In genomic region chr7:130309986-130310385, GRCh38 we compare ENCODE assay signal across 1 cellular context.
A peak's percentile ranks its signal among the peaks of the same experiment; 100 is the strongest.
TF ChIP-seq lines count a peak whose summit lies in the region.

No MANE protein-coding gene starts in this region.

TF ChIP-seq in GM12878, 131 proteins besides CTCF, POLR2A, EP300 and RAD21 (continues in another document):
- TF ChIP-seq BCL3 (IDR thresholded peaks at IDR 0.05; ENCODE audit: borderline replicate concordance, insufficient read depth, low read depth, low read length, poor library complexity, severe bottlenecking), result peak; percentile 99
- TF ChIP-seq MXI1 (IDR thresholded peaks at IDR 0.05; ENCODE audit: low read depth, low read length), result no peak
- TF ChIP-seq NFIC (IDR thresholded peaks at IDR 0.05; ENCODE audit: low read depth, low read length), result peak; percentile 80
- TF ChIP-seq GATAD2B (conservative IDR thresholded peaks at IDR 0.05; ENCODE audit: low read depth), result peak; percentile 58; the same call in 1 of the 2 replicates
- no peak for TF ChIP-seq E2F4 (IDR thresholded peaks at IDR 0.05; ENCODE audit: low read depth, low read length)
- TF ChIP-seq ZBTB33 (IDR thresholded peaks at IDR 0.05), result no peak
- 0 out of 2 replicates have a peak, but pooled peaks have one; percentile 36 for TF ChIP-seq CBFB (IDR thresholded peaks at IDR 0.05; ENCODE audit: low read depth)
- TF ChIP-seq ZBTB11 (CRISPR knock-in tag; IDR thresholded peaks at IDR 0.05), result no peak
- TF ChIP-seq YY1 (IDR thresholded peaks at IDR 0.05; ENCODE audit: low read depth, low read length), result no peak
- 0 out of 2 replicates have a peak, but pooled peaks have one; percentile 30 for TF ChIP-seq JUNB (IDR thresholded peaks at IDR 0.05)
- no peak for TF ChIP-seq IRF3 (IDR thresholded peaks at IDR 0.05)
- 0 out of 2 replicates have a peak, but pooled peaks have one; percentile 11 for TF ChIP-seq RAD51 (IDR thresholded peaks at IDR 0.05)
- 0 out of 2 replicates have a peak, but pooled peaks have one; percentile 40 for TF ChIP-seq BCL11A (IDR thresholded peaks at IDR 0.05; ENCODE audit: low read depth, low read length)
- peak; percentile 51; the same call in 1 of the 2 replicates for TF ChIP-seq PAX5 (IDR thresholded peaks at IDR 0.05; ENCODE audit: borderline replicate concordance, low read depth, low read length)
- TF ChIP-seq NBN (IDR thresholded peaks at IDR 0.05), result 0 out of 2 replicates have a peak, but pooled peaks have one; percentile 23
- TF ChIP-seq BACH1 (IDR thresholded peaks at IDR 0.05; ENCODE audit: borderline replicate concordance), result no peak
- TF ChIP-seq KAT2A (conservative IDR thresholded peaks at IDR 0.05; ENCODE audit: control insufficient read depth, low read depth, low read length), result no peak
- no peak for TF ChIP-seq FOS (IDR thresholded peaks at IDR 0.05; ENCODE audit: borderline replicate concordance, extremely low read depth, insufficient read length)
- no peak for TF ChIP-seq CEBPB (IDR thresholded peaks at IDR 0.05; ENCODE audit: borderline replicate concordance in 1 of 2, low read depth in 2 of 2, low read length in 2 of 2)
- TF ChIP-seq ATF2 (IDR thresholded peaks at IDR 0.05; ENCODE audit: low read length), result peak; percentile 92
- TF ChIP-seq NFYA (IDR thresholded peaks at IDR 0.05; ENCODE audit: borderline replicate concordance, low read depth, low read length), result no peak
- no peak for TF ChIP-seq IRF5 (IDR thresholded peaks at IDR 0.05; ENCODE audit: borderline replicate concordance)
- no peak for TF ChIP-seq SMAD1 (IDR thresholded peaks at IDR 0.05; ENCODE audit: low read depth, partially characterized antibody)
- TF ChIP-seq SMARCA5 (IDR thresholded peaks at IDR 0.05), result no peak
- TF ChIP-seq CBX3 (IDR thresholded peaks at IDR 0.05; ENCODE audit: borderline replicate concordance, low read depth), result no peak
- TF ChIP-seq POLR2AphosphoS2 (IDR thresholded peaks at IDR 0.05; ENCODE audit: low read depth, low read length), result no peak
- TF ChIP-seq E4F1 (IDR thresholded peaks at IDR 0.05; ENCODE audit: borderline replicate concordance, partially characterized antibody), result no peak
- no peak for TF ChIP-seq CHD2 (IDR thresholded peaks at IDR 0.05; ENCODE audit: borderline replicate concordance, low read depth, low read length)
- peak; percentile 66 to 78; a peak in 3 of 4 replicates for TF ChIP-seq IKZF2 (IDR thresholded peaks at IDR 0.05)
- 0 out of 2 replicates have a peak, but pooled peaks have one; percentile 37 for TF ChIP-seq CBX5 (IDR thresholded peaks at IDR 0.05; ENCODE audit: low read depth)
- TF ChIP-seq TBL1XR1 (IDR thresholded peaks at IDR 0.05; ENCODE audit: low read depth, low read length), result no peak
- TF ChIP-seq RFX5 (IDR thresholded peaks at IDR 0.05; ENCODE audit: low read depth, low read length), result no peak
- TF ChIP-seq TAF1 (IDR thresholded peaks at IDR 0.05; ENCODE audit: borderline replicate concordance, low read depth, low read length), result no peak
- TF ChIP-seq SKIL (IDR thresholded peaks at IDR 0.05; ENCODE audit: low read depth, poor library complexity, severe bottlenecking), result peak; percentile 25
- TF ChIP-seq MTA2 (IDR thresholded peaks at IDR 0.05; ENCODE audit: low read depth), result peak; percentile 80
- peak; percentile 10; the same call in 1 of the 2 replicates for TF ChIP-seq SMC3 (IDR thresholded peaks at IDR 0.05; ENCODE audit: borderline replicate concordance, low read length)
- TF ChIP-seq ATF3 (IDR thresholded peaks at IDR 0.05; ENCODE audit: borderline replicate concordance, extremely low read depth, low read depth, low read length), result no peak
- no peak for TF ChIP-seq ZNF207 (IDR thresholded peaks at IDR 0.05; ENCODE audit: borderline replicate concordance)
- TF ChIP-seq RUNX3 (IDR thresholded peaks at IDR 0.05; ENCODE audit: low read length), result peak; percentile 91
- no peak for TF ChIP-seq RELA (IDR thresholded peaks at IDR 0.05; ENCODE audit: borderline replicate concordance, partially characterized antibody)
- no peak for TF ChIP-seq SIN3A (IDR thresholded peaks at IDR 0.05; ENCODE audit: low read depth, low read length)
- TF ChIP-seq TARDBP (IDR thresholded peaks at IDR 0.05; ENCODE audit: borderline replicate concordance), result no peak
- TF ChIP-seq STAT1 (conservative IDR thresholded peaks at IDR 0.05), result no peak
- no peak for TF ChIP-seq ETV6 (conservative IDR thresholded peaks at IDR 0.05 in 1 of 2, IDR thresholded peaks at IDR 0.05 in 1 of 2; ENCODE audit: borderline replicate concordance in 1 of 2, low read depth in 1 of 2)
- TF ChIP-seq GABPA (IDR thresholded peaks at IDR 0.05; ENCODE audit: low read depth), result 0 out of 2 replicates have a peak, but pooled peaks have one; percentile 44
